Comparison of ENCODE assay signal across 1 cellular context in genomic region chr10:93599335-93599734, GRCh38.
TF ChIP-seq lines count a peak whose summit lies in the region.

No MANE protein-coding gene starts in this region.

TF ChIP-seq in HepG2, 621 proteins besides CTCF, POLR2A, EP300 and RAD21 (continued from another document):
- TF ChIP-seq, protein P1, sequence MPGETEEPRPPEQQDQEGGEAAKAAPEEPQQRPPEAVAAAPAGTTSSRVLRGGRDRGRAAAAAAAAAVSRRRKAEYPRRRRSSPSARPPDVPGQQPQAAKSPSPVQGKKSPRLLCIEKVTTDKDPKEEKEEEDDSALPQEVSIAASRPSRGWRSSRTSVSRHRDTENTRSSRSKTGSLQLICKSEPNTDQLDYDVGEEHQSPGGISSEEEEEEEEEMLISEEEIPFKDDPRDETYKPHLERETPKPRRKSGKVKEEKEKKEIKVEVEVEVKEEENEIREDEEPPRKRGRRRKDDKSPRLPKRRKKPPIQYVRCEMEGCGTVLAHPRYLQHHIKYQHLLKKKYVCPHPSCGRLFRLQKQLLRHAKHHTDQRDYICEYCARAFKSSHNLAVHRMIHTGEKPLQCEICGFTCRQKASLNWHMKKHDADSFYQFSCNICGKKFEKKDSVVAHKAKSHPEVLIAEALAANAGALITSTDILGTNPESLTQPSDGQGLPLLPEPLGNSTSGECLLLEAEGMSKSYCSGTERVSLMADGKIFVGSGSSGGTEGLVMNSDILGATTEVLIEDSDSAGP (CRISPR knock-in tag; IDR thresholded peaks at IDR 0.05; ENCODE audit: borderline replicate concordance): no peak
- TF ChIP-seq, protein P2, sequence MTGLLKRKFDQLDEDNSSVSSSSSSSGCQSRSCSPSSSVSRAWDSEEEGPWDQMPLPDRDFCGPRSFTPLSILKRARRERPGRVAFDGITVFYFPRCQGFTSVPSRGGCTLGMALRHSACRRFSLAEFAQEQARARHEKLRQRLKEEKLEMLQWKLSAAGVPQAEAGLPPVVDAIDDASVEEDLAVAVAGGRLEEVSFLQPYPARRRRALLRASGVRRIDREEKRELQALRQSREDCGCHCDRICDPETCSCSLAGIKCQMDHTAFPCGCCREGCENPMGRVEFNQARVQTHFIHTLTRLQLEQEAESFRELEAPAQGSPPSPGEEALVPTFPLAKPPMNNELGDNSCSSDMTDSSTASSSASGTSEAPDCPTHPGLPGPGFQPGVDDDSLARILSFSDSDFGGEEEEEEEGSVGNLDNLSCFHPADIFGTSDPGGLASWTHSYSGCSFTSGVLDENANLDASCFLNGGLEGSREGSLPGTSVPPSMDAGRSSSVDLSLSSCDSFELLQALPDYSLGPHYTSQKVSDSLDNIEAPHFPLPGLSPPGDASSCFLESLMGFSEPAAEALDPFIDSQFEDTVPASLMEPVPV (CRISPR knock-in tag; IDR thresholded peaks at IDR 0.05): no peak
- TF ChIP-seq FOSL1 (CRISPR knock-in tag; IDR thresholded peaks at IDR 0.05; ENCODE audit: borderline replicate concordance) (no peak), STAT5B (CRISPR knock-in tag; IDR thresholded peaks at IDR 0.05) (no peak), KLF9 (CRISPR knock-in tag; IDR thresholded peaks at IDR 0.05; ENCODE audit: low read depth) (no peak), ZNF724P (CRISPR knock-in tag; IDR thresholded peaks at IDR 0.05; ENCODE audit: borderline replicate concordance) (no peak), ZFP90 (CRISPR knock-in tag; IDR thresholded peaks at IDR 0.05; ENCODE audit: borderline replicate concordance) (no peak), SOX6 (IDR thresholded peaks at IDR 0.05) (no peak), SOX6 (CRISPR knock-in tag; IDR thresholded peaks at IDR 0.05) (0 out of 2 replicates have a peak, but pooled peaks have one; percentile 18), ZNF672 (CRISPR knock-in tag; IDR thresholded peaks at IDR 0.05) (no peak), ZNF501 (CRISPR knock-in tag; IDR thresholded peaks at IDR 0.05) (no peak), REXO4 (CRISPR knock-in tag; IDR thresholded peaks at IDR 0.05; ENCODE audit: borderline replicate concordance) (no peak), DPF2 (CRISPR knock-in tag; IDR thresholded peaks at IDR 0.05; ENCODE audit: borderline replicate concordance, low read depth) (no peak), PRDM15 (CRISPR knock-in tag; IDR thresholded peaks at IDR 0.05) (peak; percentile 95), ZNF574 (CRISPR knock-in tag; IDR thresholded peaks at IDR 0.05) (0 out of 2 replicates have a peak, but pooled peaks have one; percentile 21), ZNF318 (CRISPR knock-in tag; IDR thresholded peaks at IDR 0.05) (no peak), ZNF451 (CRISPR knock-in tag; IDR thresholded peaks at IDR 0.05) (no peak), IRF2 (CRISPR knock-in tag; IDR thresholded peaks at IDR 0.05) (no peak), ZNF775 (CRISPR knock-in tag; IDR thresholded peaks at IDR 0.05; ENCODE audit: borderline replicate concordance) (no peak), BCLAF1 (IDR thresholded peaks at IDR 0.05) (no peak), CEBPG (CRISPR knock-in tag; IDR thresholded peaks at IDR 0.05) (0 out of 2 replicates have a peak, but pooled peaks have one; percentile 3), HNRNPL (IDR thresholded peaks at IDR 0.05; ENCODE audit: low read depth, low read length) (no peak), ZNF678 (CRISPR knock-in tag; IDR thresholded peaks at IDR 0.05) (no peak)
- TF ChIP-seq, protein P3, sequence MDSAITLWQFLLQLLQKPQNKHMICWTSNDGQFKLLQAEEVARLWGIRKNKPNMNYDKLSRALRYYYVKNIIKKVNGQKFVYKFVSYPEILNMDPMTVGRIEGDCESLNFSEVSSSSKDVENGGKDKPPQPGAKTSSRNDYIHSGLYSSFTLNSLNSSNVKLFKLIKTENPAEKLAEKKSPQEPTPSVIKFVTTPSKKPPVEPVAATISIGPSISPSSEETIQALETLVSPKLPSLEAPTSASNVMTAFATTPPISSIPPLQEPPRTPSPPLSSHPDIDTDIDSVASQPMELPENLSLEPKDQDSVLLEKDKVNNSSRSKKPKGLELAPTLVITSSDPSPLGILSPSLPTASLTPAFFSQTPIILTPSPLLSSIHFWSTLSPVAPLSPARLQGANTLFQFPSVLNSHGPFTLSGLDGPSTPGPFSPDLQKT (CRISPR knock-in tag; IDR thresholded peaks at IDR 0.05; ENCODE audit: borderline replicate concordance): no peak
